In genomic region chr22:23912293-23912903, GRCh38 we compare ENCODE assay signal across 13 cellular contexts. TPM values are rescaled to one million over a fixed set of nuclear protein-coding genes. Genes with fewer than 3 reads are reported as not detected.
DNase-seq lines count a peak whose midpoint lies in the region; ATAC-seq and TF ChIP-seq lines count a peak whose summit lies in the region.
"Had no signal": no experiment of that assay in that cellular context is flagged by ENCODE, and none has a peak within 500 bp of the region (broad histone marks: within the 10 kb centered on the region; RNA-seq: fewer than 3 reads in every experiment).

No MANE protein-coding gene starts in this region.

- peak overlapping the region; percentile 27 for H3K4me3 Mint-ChIP-seq in natural killer cell treated with Interleukin-12 subunit alpha and Interleukin-12 subunit beta and Interleukin-15 and Interleukin-18, amount 100 ng/mL, for 72 hours
- no peak overlapping the region for H3K4me3 Mint-ChIP-seq in natural killer cell
- peak overlapping the region; percentile 13 for H3K4me3 Mint-ChIP-seq in endothelial cell (ENCODE audit: unreplicated experiment)

- ATAC-seq in natural killer cell treated with Interleukin-12 subunit alpha and Interleukin-12 subunit beta and Interleukin-15 and Interleukin-18, amount 100 ng/mL, for 72 hours = no peak
- ATAC-seq in natural killer cell (no peak), HG03108 (IDR thresholded peaks at IDR 0.05; ENCODE audit: unreplicated experiment) (no peak), HG02610 (IDR thresholded peaks at IDR 0.05; ENCODE audit: unreplicated experiment) (no peak)

- DNase-seq in natural killer cell treated with Interleukin-12 subunit alpha and Interleukin-12 subunit beta and Interleukin-15 and Interleukin-18, amount 100 ng/mL, for 72 hours (ENCODE audit: low spot score) = no peak
- DNase-seq in natural killer cell = no peak
- no peak for DNase-seq in endothelial cell (ENCODE audit: low spot score)
- no peak for DNase-seq in LoVo (ENCODE audit: low spot score)
- DNase-seq: aorta; mesendoderm; MV-4-11; NCI-H2107; NCI-H748 treated with DMSO at 0.1 percent for 48 hours; stimulated activated CD4-positive, alpha-beta T cell treated with anti-CD3 and anti-CD28 coated beads, Interleukin-12 subunit alpha, Interleukin-12 subunit beta, amount 100 ng/mL, for 4 hours had no signal

- intact Hi-C loops in natural killer cell (cut with micrococcal nuclease) = no loop called here

- H3K4me1 Mint-ChIP-seq in natural killer cell treated with Interleukin-12 subunit alpha and Interleukin-12 subunit beta and Interleukin-15 and Interleukin-18, amount 100 ng/mL, for 72 hours (ENCODE audit: low read depth in 2 of 2) = peaks cover 17 to 25% of the 10 kb centered on the region in 2 donors
- H3K4me1 Mint-ChIP-seq in natural killer cell (peaks cover 8 to 22% of the 10 kb centered on the region in 2 donors), endothelial cell (ENCODE audit: unreplicated experiment) (peaks cover 11% of the 10 kb centered on the region)

- H3K27me3 Mint-ChIP-seq in natural killer cell treated with Interleukin-12 subunit alpha and Interleukin-12 subunit beta and Interleukin-15 and Interleukin-18, amount 100 ng/mL, for 72 hours = no peaks in the 10 kb centered on the region
- H3K27me3 Mint-ChIP-seq in natural killer cell (ENCODE audit: low read depth in 2 of 2) (no peaks in the 10 kb centered on the region), endothelial cell (ENCODE audit: unreplicated experiment) (peaks cover 9% of the 10 kb centered on the region)

- TF ChIP-seq CTCF in natural killer cell (IDR thresholded peaks at IDR 0.05) (no peak), endothelial cell (IDR thresholded peaks at IDR 0.05; ENCODE audit: unreplicated experiment) (no peak)

- no peaks in the 10 kb centered on the region for H3K9me3 Mint-ChIP-seq in natural killer cell treated with Interleukin-12 subunit alpha and Interleukin-12 subunit beta and Interleukin-15 and Interleukin-18, amount 100 ng/mL, for 72 hours
- no peaks in the 10 kb centered on the region for H3K9me3 Mint-ChIP-seq in natural killer cell
- H3K9me3 Mint-ChIP-seq in endothelial cell (ENCODE audit: unreplicated experiment) = no peaks in the 10 kb centered on the region

- H3K36me3 Mint-ChIP-seq in natural killer cell treated with Interleukin-12 subunit alpha and Interleukin-12 subunit beta and Interleukin-15 and Interleukin-18, amount 100 ng/mL, for 72 hours = no peaks in the 10 kb centered on the region
- H3K36me3 Mint-ChIP-seq in natural killer cell (no peaks in the 10 kb centered on the region), endothelial cell (ENCODE audit: low read depth, unreplicated experiment) (peaks cover 3% of the 10 kb centered on the region)

- H3K27ac Mint-ChIP-seq in natural killer cell treated with Interleukin-12 subunit alpha and Interleukin-12 subunit beta and Interleukin-15 and Interleukin-18, amount 100 ng/mL, for 72 hours = peak overlapping the region in 1 of 2 donors; percentile 58
- H3K27ac Mint-ChIP-seq in natural killer cell (peak overlapping the region in 1 of 2 donors; percentile 98), endothelial cell (ENCODE audit: unreplicated experiment) (no peak overlapping the region)

RNA-seq across cellular contexts. Expression of gene MIF, which starts 18.2 kb away (rescaled TPM):
- 100 to 1,000 TPM; 495 to 579 TPM for total RNA-seq in natural killer cell treated with Interleukin-12 subunit alpha and Interleukin-12 subunit beta and Interleukin-15 and Interleukin-18, amount 100 ng/mL, for 72 hours
- total RNA-seq in natural killer cell (100 to 1,000 TPM; 115 to 182 (median 133) TPM), endothelial cell (ENCODE audit: unreplicated experiment) (306 TPM)

RNA-seq across cellular contexts. Expression of gene GSTT2B, which starts 48.6 kb away (rescaled TPM):
- not detected for total RNA-seq in natural killer cell treated with Interleukin-12 subunit alpha and Interleukin-12 subunit beta and Interleukin-15 and Interleukin-18, amount 100 ng/mL, for 72 hours
- total RNA-seq in natural killer cell = not detected
- total RNA-seq in endothelial cell (ENCODE audit: unreplicated experiment) = 6.0 TPM

RNA-seq across cellular contexts. Expression of gene DDTL, which starts 54.3 kb away (rescaled TPM):
- total RNA-seq in natural killer cell treated with Interleukin-12 subunit alpha and Interleukin-12 subunit beta and Interleukin-15 and Interleukin-18, amount 100 ng/mL, for 72 hours = 1 to 10 TPM in 1 of 2 donors, not detected in 1; 8.0 TPM
- total RNA-seq in natural killer cell = 1 to 10 TPM in 1 of 3 donors, not detected in 2; 5.0 TPM
- 1.4 TPM for total RNA-seq in endothelial cell (ENCODE audit: unreplicated experiment)
- total RNA-seq: epithelial cell of proximal tubule had no signal

RNA-seq across cellular contexts. Expression of gene SLC2A11, which starts 54.7 kb away (rescaled TPM):
- total RNA-seq in natural killer cell treated with Interleukin-12 subunit alpha and Interleukin-12 subunit beta and Interleukin-15 and Interleukin-18, amount 100 ng/mL, for 72 hours = 10 to 100 TPM in 1 of 2 donors, 1 to 10 TPM in 1; 6.8 to 12.5 TPM
- total RNA-seq in natural killer cell = 10 to 100 TPM in 2 of 3 donors, 1 to 10 TPM in 1; 9.2 to 14.1 (median 11.8) TPM
- 9.2 TPM for total RNA-seq in endothelial cell (ENCODE audit: unreplicated experiment)
